8 cellular contexts compared by ENCODE assay signal in the genomic region with DNA sequence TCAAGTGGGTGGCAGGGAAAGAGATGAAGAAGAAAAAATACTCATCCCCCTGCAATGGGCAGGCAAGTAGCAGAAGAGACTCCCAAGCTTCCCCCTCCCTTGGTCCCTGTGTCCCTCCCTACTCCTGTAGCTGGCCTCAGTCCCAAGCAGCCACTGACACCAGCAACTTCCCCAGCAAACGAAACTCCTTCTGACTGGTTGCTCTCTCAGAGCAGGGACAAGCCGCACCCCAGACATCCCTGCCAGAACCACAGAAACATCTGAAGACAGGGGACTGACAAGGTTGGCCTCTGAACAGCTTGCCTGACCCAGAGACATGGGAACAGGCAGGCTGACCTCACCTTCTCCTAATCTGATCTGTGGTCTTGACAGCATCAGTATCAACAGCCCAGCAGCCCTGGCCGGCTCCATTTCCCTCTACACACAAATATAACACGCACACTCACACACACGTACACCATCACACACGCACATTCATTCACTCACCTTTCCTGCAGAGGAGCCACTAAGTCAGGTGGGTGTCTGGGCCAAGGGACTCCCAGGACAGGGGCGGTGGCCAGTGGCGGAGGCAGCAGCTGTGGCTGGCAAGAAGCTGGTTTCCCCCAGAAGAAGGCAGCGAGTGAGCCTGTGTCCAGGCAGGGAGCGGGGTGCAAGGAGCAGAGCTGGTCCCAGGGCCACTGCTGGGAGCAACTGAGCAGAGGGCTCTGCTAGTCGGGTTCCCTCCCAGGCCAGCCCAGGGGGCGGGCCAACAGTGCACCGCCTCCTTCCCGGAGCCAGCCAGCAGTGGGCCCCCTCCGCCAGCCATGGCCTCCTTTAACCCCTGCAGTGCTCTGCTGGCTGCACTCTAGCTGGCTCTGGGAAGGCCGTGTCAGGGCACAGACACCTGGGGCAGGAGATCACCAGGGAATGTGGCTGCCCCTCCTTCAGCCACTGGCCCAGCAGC. TPM values are rescaled to one million over a fixed set of nuclear protein-coding genes. Genes with fewer than 3 reads are reported as not detected.
DNase-seq lines count a peak whose midpoint lies in the region; ATAC-seq and TF ChIP-seq lines count a peak whose summit lies in the region.

No MANE protein-coding gene starts in this region.

- peak overlapping the region; percentile 24 for H3K4me3 Mint-ChIP-seq in GM23338
- no peak overlapping the region for H3K4me3 Mint-ChIP-seq in stimulated activated memory B cell treated with anti-CD40 and anti-IgM and Interleukin-4, amounts not matched to agents 10 μg/mL and 1 μg/mL and 100 μg/mL, for 72 hours

- H4K20me1 ChIP-seq in GM23338 (replicated peaks; ENCODE audit: insufficient read depth) = no peaks in the 10 kb centered on the region

- no peaks in the 10 kb centered on the region for H3K9me3 ChIP-seq in mucosa of descending colon

- H3K27ac ChIP-seq in GM23338 (ENCODE audit: low read depth) = no peak overlapping the region

- H2AFZ ChIP-seq in GM23338 = peak overlapping the region; percentile 67

- no peaks in the 10 kb centered on the region for H3K79me2 ChIP-seq in GM23338 (replicated peaks; ENCODE audit: insufficient read depth)

- ATAC-seq in GM23338 = peak; percentile 95
- ATAC-seq in mucosa of descending colon = peak; percentile 87
- no peak for ATAC-seq in GM18519 (IDR thresholded peaks at IDR 0.05; ENCODE audit: low FRiP score, unreplicated experiment)
- no peak for ATAC-seq in stimulated activated memory B cell treated with anti-CD40 and anti-IgM and Interleukin-4, amounts not matched to agents 10 μg/mL and 1 μg/mL and 100 μg/mL, for 72 hours

- H3K36me3 Mint-ChIP-seq in GM23338 (ENCODE audit: low read depth) = no peaks in the 10 kb centered on the region; the same call in 2 of the 3 replicates
- H3K36me3 Mint-ChIP-seq in stimulated activated memory B cell treated with anti-CD40 and anti-IgM and Interleukin-4, amounts not matched to agents 10 μg/mL and 1 μg/mL and 100 μg/mL, for 72 hours = no peaks in the 10 kb centered on the region

- TF ChIP-seq CTCF in GM23338 (conservative IDR thresholded peaks at IDR 0.05; ENCODE audit: low read depth in 2 of 2) (peak in 1 of 2 experiments; percentile 46; a peak in 2 of 4 replicates), mucosa of descending colon (IDR thresholded peaks at IDR 0.05) (no peak)

- peak; percentile 56 for DNase-seq in A172 (ENCODE audit: low spot score)
- peak; percentile 88 for DNase-seq in GM23338 (ENCODE audit: low spot score)
- DNase-seq in RPMI8226 = peak; percentile 52
- DNase-seq in erythroblast (lab: John Stamatoyannopoulos, UW) = peak; percentile 18 to 35
- DNase-seq in mucosa of descending colon = peak; percentile 68 to 79 (median 76)
- peak; percentile 87 for DNase-seq in ureter (ENCODE audit: low spot score)

- H3K4me3 ChIP-seq in GM23338 (peak overlapping the region; percentile 34; the same call in 1 of the 2 replicates), mucosa of descending colon (no peak overlapping the region)

- no peaks in the 10 kb centered on the region for H3K9me2 ChIP-seq in GM23338 (ENCODE audit: insufficient read depth)

- H3K4me1 Mint-ChIP-seq in GM23338 = peaks cover 37% of the 10 kb centered on the region
- no peaks in the 10 kb centered on the region for H3K4me1 Mint-ChIP-seq in stimulated activated memory B cell treated with anti-CD40 and anti-IgM and Interleukin-4, amounts not matched to agents 10 μg/mL and 1 μg/mL and 100 μg/mL, for 72 hours

- H3K4me1 ChIP-seq in GM23338 (ENCODE audit: insufficient read depth) (peaks cover 19% of the 10 kb centered on the region; the same call in 1 of the 2 replicates), mucosa of descending colon (ENCODE audit: low read depth) (peaks cover 2% of the 10 kb centered on the region)

- no peak overlapping the region for H3K27ac Mint-ChIP-seq in GM23338
- H3K27ac Mint-ChIP-seq in stimulated activated memory B cell treated with anti-CD40 and anti-IgM and Interleukin-4, amounts not matched to agents 10 μg/mL and 1 μg/mL and 100 μg/mL, for 72 hours = no peak overlapping the region

- no peak for TF ChIP-seq POLR2A in erythroblast (IDR thresholded peaks at IDR 0.05; ENCODE audit: low read length)

- peaks cover 13% of the 10 kb centered on the region for H3K27me3 Mint-ChIP-seq in GM23338 (ENCODE audit: insufficient read depth, low read depth, poor library complexity)
- H3K27me3 Mint-ChIP-seq in stimulated activated memory B cell treated with anti-CD40 and anti-IgM and Interleukin-4, amounts not matched to agents 10 μg/mL and 1 μg/mL and 100 μg/mL, for 72 hours = peaks cover 70% of the 10 kb centered on the region

- no peaks in the 10 kb centered on the region for H3K27me3 ChIP-seq in GM23338 (ENCODE audit: insufficient read depth)

- intact Hi-C loops in mucosa of descending colon (cut with DNase I, micrococcal nuclease) = no loop called here

- no peaks in the 10 kb centered on the region for H3K36me3 ChIP-seq in GM23338 (ENCODE audit: insufficient read depth)
- no peaks in the 10 kb centered on the region for H3K36me3 ChIP-seq in mucosa of descending colon (ENCODE audit: low read depth)

- H3K4me2 ChIP-seq in GM23338 = peak overlapping the region; percentile 65; the same call in 1 of the 2 replicates

- H3F3A ChIP-seq in GM23338 (replicated peaks; ENCODE audit: low read depth) = no peaks in the 10 kb centered on the region

- no peaks in the 10 kb centered on the region for H3K9me3 Mint-ChIP-seq in GM23338
- no peaks in the 10 kb centered on the region for H3K9me3 Mint-ChIP-seq in stimulated activated memory B cell treated with anti-CD40 and anti-IgM and Interleukin-4, amounts not matched to agents 10 μg/mL and 1 μg/mL and 100 μg/mL, for 72 hours

TF ChIP-seq in GM23338, 12 proteins besides CTCF, POLR2A, EP300 and RAD21:
- TF ChIP-seq JUNB (IDR thresholded peaks at IDR 0.05; ENCODE audit: unreplicated experiment) (no peak), POLR2AphosphoS5 (IDR thresholded peaks at IDR 0.05; ENCODE audit: low read depth) (peak; percentile 42; the same call in 1 of the 2 replicates)
TF ChIP-seq in GM23338: peak in this region for 1.

RNA-seq across cellular contexts. Expression of a gene that starts 59.1 kb away (rescaled TPM):
- 1.6 and 1.7 TPM in 2 replicates for total RNA-seq in A172 (2014; rRNA removed; shearing (Covaris generic))
- 5.7 and 7.4 TPM in 2 replicates for total RNA-seq in GM23338 (2014; rRNA removed; shearing (Covaris generic))
- 1.3 and 2.0 TPM in 2 replicates for polyA plus RNA-seq in GM23338 (2016; fragmentation: Nextera tagmentation; extraction: Ambion mirVana)
- total RNA-seq in mucosa of descending colon (1,000 to 10,000 TPM in 1 of 3 donors, 100 to 1,000 TPM in 1, 10 to 100 TPM in 1; 43.8 to 1,458 (median 121) TPM), ureter (581 TPM)

Comparison
In these comparisons a context has a peak if more than half of its experiments do, and no peak if none do; other contexts are left out.
1. DNase-seq: peak in every context shown above with its lines; median percentile 88 in GM23338; 87 in ureter; 76 in mucosa of descending colon; 56 in A172; 52 in RPMI8226; 26 in erythroblast.
2. ATAC-seq: peak in GM23338 (single experiment) and mucosa of descending colon (single experiment); none in GM18519 (single experiment) and stimulated activated memory B cell treated with anti-CD40 and anti-IgM and Interleukin-4, amounts not matched to agents 10 μg/mL and 1 μg/mL and 100 μg/mL, for 72 hours (single experiment).